In genomic region chr4:1081689-1082040, GRCh38 we compare ENCODE assay signal across 14 cellular contexts. TPM values are rescaled to one million over a fixed set of nuclear protein-coding genes. Genes with fewer than 3 reads are reported as not detected.
DNase-seq lines count a peak whose midpoint lies in the region; TF ChIP-seq lines count a peak whose summit lies in the region.
"Had no signal": no experiment of that assay in that cellular context is flagged by ENCODE, and none has a peak within 500 bp of the region (broad histone marks: within the 10 kb centered on the region; RNA-seq: fewer than 3 reads in every experiment).

No MANE protein-coding gene starts in this region.

- no peak overlapping the region for H3K18ac ChIP-seq in H9 (ENCODE audit: insufficient read length, low read depth, low read length)

- H4K91ac ChIP-seq in H9 (ENCODE audit: insufficient read length, low read depth, low read length), result no peak overlapping the region

- H3K4me3 Mint-ChIP-seq in H9 (no peak overlapping the region), Caco-2 (ENCODE audit: unreplicated experiment) (no peak overlapping the region)
- H3K4me3 Mint-ChIP-seq in activated T-helper 2 cell treated with anti-CD3 and anti-CD28 coated beads, Interferon-gamma antibody, Interleukin-2, Interleukin-4, amounts not matched to agents 10 μg/mL and 5 μg/mL and 100 μg/mL, durations not matched to agents 14 hours and 24 hours and 36 hours (ENCODE audit: low read depth), result no peak overlapping the region

- H4K5ac ChIP-seq in H9 (ENCODE audit: insufficient read length, low read depth, low read length), result no peak overlapping the region

- no peak overlapping the region for H2BK120ac ChIP-seq in H9 (ENCODE audit: low read depth, low read length, poor library complexity, severe bottlenecking)

- H3K14ac ChIP-seq in H9 (ENCODE audit: insufficient read depth, low read length), result no peak overlapping the region

- H3T11ph ChIP-seq in H9 (ENCODE audit: low read length), result no peak overlapping the region

- DNase-seq in DMS53 (lab: John Stamatoyannopoulos, UW), result peak; percentile 49
- DNase-seq in DMS53 treated with DMSO at 0.1 percent for 48 hours (lab: John Stamatoyannopoulos, UW; ENCODE audit: unreplicated experiment), result no peak
- DNase-seq in H9, result peak; percentile 20
- DNase-seq in activated T-helper 2 cell treated with anti-CD3 and anti-CD28 coated beads, Interferon-gamma antibody, Interleukin-2, Interleukin-4, amounts not matched to agents 10 μg/mL and 5 μg/mL and 100 μg/mL, durations not matched to agents 14 hours and 24 hours and 36 hours (ENCODE audit: low spot score), result no peak
- peak; percentile 75 for DNase-seq in mesenteric fat pad (ENCODE audit: low spot score)
- no peak for DNase-seq in epidermal melanocyte (ENCODE audit: insufficient read length, low spot score)
- DNase-seq in HuH-7 (ENCODE audit: low spot score), result no peak
- no peak for DNase-seq in Caco-2
- DNase-seq: NCI-H2227 treated with DMSO at 0.1 percent for 48 hours had no signal

- peaks cover 62% of the 10 kb centered on the region for H3K27me3 Mint-ChIP-seq in H9 (ENCODE audit: low read depth)
- no peaks in the 10 kb centered on the region for H3K27me3 Mint-ChIP-seq in activated T-helper 2 cell treated with anti-CD3 and anti-CD28 coated beads, Interferon-gamma antibody, Interleukin-2, Interleukin-4, amounts not matched to agents 10 μg/mL and 5 μg/mL and 100 μg/mL, durations not matched to agents 14 hours and 24 hours and 36 hours (ENCODE audit: low read depth)
- H3K27me3 Mint-ChIP-seq in Caco-2 (ENCODE audit: insufficient read depth, unreplicated experiment), result peaks cover 18% of the 10 kb centered on the region

- no peaks in the 10 kb centered on the region for H4K20me1 ChIP-seq in H9 (ENCODE audit: control insufficient read depth, insufficient read depth, insufficient read length)

- no peak overlapping the region for H2AK5ac ChIP-seq in H9 (ENCODE audit: insufficient read length, low read length)

- POLR2A ChIA-PET in Caco-2 (lab: Charles Lee), result no interaction called here

- H3K4me1 Mint-ChIP-seq in H9, result peaks cover 4 to 5% of the 10 kb centered on the region in 2 experiments; a peak in 2 of 4 replicates
- peaks cover 8% of the 10 kb centered on the region for H3K4me1 Mint-ChIP-seq in activated T-helper 2 cell treated with anti-CD3 and anti-CD28 coated beads, Interferon-gamma antibody, Interleukin-2, Interleukin-4, amounts not matched to agents 10 μg/mL and 5 μg/mL and 100 μg/mL, durations not matched to agents 14 hours and 24 hours and 36 hours (ENCODE audit: low read depth)
- H3K4me1 Mint-ChIP-seq in Caco-2 (ENCODE audit: low read depth, unreplicated experiment), result peaks cover 6% of the 10 kb centered on the region

- no peak overlapping the region for H2BK5ac ChIP-seq in H9 (ENCODE audit: insufficient read length, low read length)

- no peaks in the 10 kb centered on the region for H3K4me1 ChIP-seq in H9 (ENCODE audit: insufficient read depth, low read length)
- H3K4me1 ChIP-seq in Caco-2, result no peaks in the 10 kb centered on the region
- H3K4me1 ChIP-seq: left ventricle myocardium inferior, tibial nerve had no signal

- no CpG with 5 or more reads among the region's 8 CpGs for WGBS in H9 (ENCODE audit: extremely low coverage, insufficient read length, low lambda C conversion rate)

- no peaks in the 10 kb centered on the region for H3K36me3 ChIP-seq in Caco-2 (ENCODE audit: control insufficient read depth, insufficient read depth, low read length)
- H3K36me3 ChIP-seq: brain microvascular endothelial cell, left ventricle myocardium inferior, tibial nerve had no signal

- H2BK12ac ChIP-seq in H9 (ENCODE audit: insufficient read length, low read depth, low read length), result no peak overlapping the region

- H3K9me3 ChIP-seq in H9 (ENCODE audit: control insufficient read depth, low read depth, low read length) (no peaks in the 10 kb centered on the region), Caco-2 (no peaks in the 10 kb centered on the region; the same call in 1 of the 2 replicates)
- H3K9me3 ChIP-seq: left ventricle myocardium inferior, tibial nerve had no signal

- no peak overlapping the region for H3K4ac ChIP-seq in H9 (ENCODE audit: low read depth, low read length)

- no TSS peak for BruUV-seq in Caco-2 (replicated peaks; lab: Mats Ljungman, UMichigan)

- H3K9me3 Mint-ChIP-seq in H9 (no peaks in the 10 kb centered on the region; a peak in 2 of 5 replicates), Caco-2 (ENCODE audit: unreplicated experiment) (no peaks in the 10 kb centered on the region)
- no peaks in the 10 kb centered on the region for H3K9me3 Mint-ChIP-seq in activated T-helper 2 cell treated with anti-CD3 and anti-CD28 coated beads, Interferon-gamma antibody, Interleukin-2, Interleukin-4, amounts not matched to agents 10 μg/mL and 5 μg/mL and 100 μg/mL, durations not matched to agents 14 hours and 24 hours and 36 hours

- no peak overlapping the region for H3K4me2 ChIP-seq in H9 (ENCODE audit: insufficient read depth, insufficient read length, low read length)

- H4K8ac ChIP-seq in H9 (replicated peaks; ENCODE audit: insufficient read length, low read depth, low read length), result no peak overlapping the region

- no peak overlapping the region for H3K27ac Mint-ChIP-seq in H9
- peak overlapping the region; percentile 9 for H3K27ac Mint-ChIP-seq in activated T-helper 2 cell treated with anti-CD3 and anti-CD28 coated beads, Interferon-gamma antibody, Interleukin-2, Interleukin-4, amounts not matched to agents 10 μg/mL and 5 μg/mL and 100 μg/mL, durations not matched to agents 14 hours and 24 hours and 36 hours
- no peak overlapping the region for H3K27ac Mint-ChIP-seq in Caco-2 (ENCODE audit: unreplicated experiment)

- intact Hi-C loops in activated T-helper 2 cell treated with anti-CD3 and anti-CD28 coated beads, Interferon-gamma antibody, Interleukin-2, Interleukin-4, amounts not matched to agents 10 μg/mL and 5 μg/mL and 100 μg/mL, durations not matched to agents 14 hours and 24 hours and 36 hours (cut with micrococcal nuclease), result no loop called here
- intact Hi-C loops in Caco-2 (cut with micrococcal nuclease; ENCODE audit: unreplicated experiment), result no loop called here

- CTCF ChIA-PET in Caco-2 (lab: Charles Lee), result no interaction called here

- H3K4me3 ChIP-seq in Caco-2 (ENCODE audit: low read depth, low read length), result no peak overlapping the region
- H3K4me3 ChIP-seq: left ventricle myocardium inferior, SK-N-MC, tibial nerve had no signal

- H2AFZ ChIP-seq in H9 (ENCODE audit: low read length), result no peak overlapping the region

- no peak overlapping the region for H2BK15ac ChIP-seq in H9 (ENCODE audit: low read depth, low read length)

- no peaks in the 10 kb centered on the region for H3K79me2 ChIP-seq in H9 (ENCODE audit: insufficient read depth, low read length)

- H3K27me3 ChIP-seq in H9 (ENCODE audit: insufficient read depth, low read length), result no peaks in the 10 kb centered on the region
- no peaks in the 10 kb centered on the region for H3K27me3 ChIP-seq in Caco-2 (replicated peaks; ENCODE audit: control insufficient read depth, insufficient read depth, low read length)
- H3K27me3 ChIP-seq: brain microvascular endothelial cell had no signal

- no peak overlapping the region for H3K56ac ChIP-seq in H9 (ENCODE audit: insufficient read length, low read depth, low read length)

- H3K79me1 ChIP-seq in H9 (ENCODE audit: insufficient read depth, low read depth, low read length, poor library complexity, severe bottlenecking), result no peaks in the 10 kb centered on the region

- no peak overlapping the region for H3K23ac ChIP-seq in H9 (ENCODE audit: insufficient read length, low read depth, low read length)

- no peaks in the 10 kb centered on the region; a peak in 2 of 7 replicates for H3K36me3 Mint-ChIP-seq in H9 (ENCODE audit: insufficient read depth in 1 of 3, low read depth in 3 of 3)
- no peaks in the 10 kb centered on the region for H3K36me3 Mint-ChIP-seq in activated T-helper 2 cell treated with anti-CD3 and anti-CD28 coated beads, Interferon-gamma antibody, Interleukin-2, Interleukin-4, amounts not matched to agents 10 μg/mL and 5 μg/mL and 100 μg/mL, durations not matched to agents 14 hours and 24 hours and 36 hours (ENCODE audit: low read depth)
- no peaks in the 10 kb centered on the region for H3K36me3 Mint-ChIP-seq in Caco-2 (ENCODE audit: insufficient read depth, unreplicated experiment)

- H3K9ac ChIP-seq in H9 (ENCODE audit: extremely low read depth, insufficient read length, low read length), result no peak overlapping the region

- H3K27ac ChIP-seq in H9 (ENCODE audit: insufficient read length, low read depth, low read length), result no peak overlapping the region
- H3K27ac ChIP-seq: 22Rv1, brain microvascular endothelial cell, left ventricle myocardium inferior, SK-N-MC, tibial nerve had no signal

- H2BK20ac ChIP-seq in H9 (ENCODE audit: low read depth, low read length, poor library complexity, severe bottlenecking), result no peak overlapping the region

- no peaks in the 10 kb centered on the region for H3K23me2 ChIP-seq in H9 (ENCODE audit: insufficient read length, low read depth, low read length, poor library complexity, severe bottlenecking)

- TF ChIP-seq CTCF in H9 (conservative IDR thresholded peaks at IDR 0.05) (no peak), Caco-2 (IDR thresholded peaks at IDR 0.05; ENCODE audit: insufficient read depth in 1 of 2, low read depth in 1 of 2, low read length in 1 of 2, severe bottlenecking in 1 of 2, unreplicated experiment in 1 of 2) (no peak)

RNA-seq across cellular contexts. Expression of gene RNF212, which starts 31.7 kb away (rescaled TPM):
- total RNA-seq in H9 (2021) (3.0 and 3.3 TPM in 2 replicates), mesenteric fat pad (4.2 TPM), Caco-2 (2022) (not detected in 2 replicates)
- 0.62 and 0.85 TPM in 2 replicates for total RNA-seq in activated T-helper 2 cell treated with anti-CD3 and anti-CD28 coated beads, Interferon-gamma antibody, Interleukin-2, Interleukin-4, amounts not matched to agents 10 μg/mL and 5 μg/mL and 100 μg/mL, durations not matched to agents 14 hours and 24 hours and 36 hours
- total RNA-seq: left ventricle myocardium inferior had no signal

Comparison
In these comparisons a context has a peak if more than half of its experiments do, and no peak if none do; other contexts are left out.
1. DNase-seq: peak in DMS53 (single experiment), H9 (single experiment) and mesenteric fat pad (single experiment); none in DMS53 treated with DMSO at 0.1 percent for 48 hours (single experiment), activated T-helper 2 cell treated with anti-CD3 and anti-CD28 coated beads, Interferon-gamma antibody, Interleukin-2, Interleukin-4, amounts not matched to agents 10 μg/mL and 5 μg/mL and 100 μg/mL, durations not matched to agents 14 hours and 24 hours and 36 hours (single experiment), epidermal melanocyte (single experiment), HuH-7 (single experiment) and Caco-2 (0 of 2).